26 cellular contexts compared by ENCODE assay signal in the genomic region with DNA sequence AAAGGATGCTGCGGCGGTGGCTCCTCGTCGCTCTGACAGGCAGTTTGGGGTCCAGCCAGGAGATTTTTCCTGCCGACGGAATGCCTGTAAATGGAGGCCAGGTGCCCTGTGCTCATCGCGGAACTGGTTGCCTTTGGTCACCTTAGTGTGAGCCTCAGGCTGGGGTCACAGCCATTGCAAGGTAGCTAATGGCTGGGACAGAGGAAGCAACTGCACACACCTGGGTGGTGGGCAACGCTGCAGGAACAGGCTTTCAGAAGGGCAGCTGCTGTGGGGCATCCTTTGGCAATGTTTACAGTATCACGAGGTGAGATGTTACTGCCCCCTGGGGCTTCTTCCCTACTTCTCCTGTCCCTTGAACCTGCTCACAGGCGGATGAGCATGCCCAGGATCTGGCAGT.
"Had no signal": no experiment of that assay in that cellular context is flagged by ENCODE, and none has a peak within 500 bp of the region (broad histone marks: within the 10 kb centered on the region; RNA-seq: fewer than 3 reads in every experiment).

No MANE protein-coding gene starts in this region.

- H3K4me1 ChIP-seq: ascending aorta, breast epithelium, colonic mucosa had no signal

- H3K36me3 ChIP-seq: ascending aorta, breast epithelium, cardiac muscle cell, colonic mucosa, WERI-Rb-1 had no signal

- H3K27ac ChIP-seq: ascending aorta, breast epithelium, cardiac muscle cell, colonic mucosa, WERI-Rb-1 had no signal

- H3K9me3 ChIP-seq: ascending aorta, breast epithelium, colonic mucosa had no signal

- DNase-seq: activated B cell treated with CpG ODN at 0.5 μM for 24 hours; activated CD4-positive, alpha-beta T cell treated with anti-CD3 and anti-CD28 coated beads for 48 hours; activated CD4-positive, alpha-beta T cell treated with anti-CD3 and anti-CD28 coated beads, Interleukin-2, amount 50 U/mL, for 1 hour; activated CD4-positive, alpha-beta T cell treated with anti-CD3 and anti-CD28 coated beads, Interleukin-2, amount 50 U/mL, for 48 hours; activated CD8-positive, alpha-beta memory T cell treated with anti-CD3 and anti-CD28 coated beads, Interleukin-2, amount 50 U/mL, for 48 hours; activated CD8-positive, alpha-beta T cell treated with anti-CD3 and anti-CD28 coated beads for 36 hours; activated gamma-delta T cell; activated naive CD4-positive, alpha-beta T cell; activated naive CD4-positive, alpha-beta T cell treated with anti-CD3 and anti-CD28 coated beads, Interleukin-2, amount 10 ng/mL, durations not matched to agents 7 days and 5 days; activated naive CD8-positive, alpha-beta T cell treated with anti-CD3 and anti-CD28 coated beads, Interleukin-2, amount 10 ng/mL, durations not matched to agents 7 days and 5 days; activated T-cell treated with anti-CD3 and anti-CD28 coated beads for 4 hours; activated T-cell treated with anti-CD3 and anti-CD28 coated beads, Interleukin-2, amount 50 U/mL, for 24 hours; activated T-cell treated with anti-CD3 and anti-CD28 coated beads, Interleukin-2, amount 50 U/mL, for 72 hours; central memory CD4-positive, alpha-beta T cell; cerebellar nuclear complex; colonic mucosa; effector memory CD4-positive, alpha-beta T cell; endodermal cell; foreskin fibroblast; T-helper 1 cell; T-helper 17 cell; T1000; WERI-Rb-1 had no signal

- H3K27me3 ChIP-seq: ascending aorta, breast epithelium, colonic mucosa had no signal

- H3K4me3 ChIP-seq: ascending aorta, breast epithelium, cardiac muscle cell, colonic mucosa had no signal
